In genomic region chr6:157713451-157714152, GRCh38 we compare ENCODE assay signal across 15 cellular contexts.
DNase-seq lines count a peak whose midpoint lies in the region; ATAC-seq and TF ChIP-seq lines count a peak whose summit lies in the region.
"Had no signal": no experiment of that assay in that cellular context is flagged by ENCODE, and none has a peak within 500 bp of the region (broad histone marks: within the 10 kb centered on the region; RNA-seq: fewer than 3 reads in every experiment).

No MANE protein-coding gene starts in this region.

- TF ChIP-seq CTCF in left ventricle myocardium inferior (IDR thresholded peaks at IDR 0.05; ENCODE audit: borderline replicate concordance) (no peak), neural crest cell (conservative IDR thresholded peaks at IDR 0.05) (no peak), vagina (IDR thresholded peaks at IDR 0.05) (no peak)

- H3K36me3 Mint-ChIP-seq in neural crest cell (ENCODE audit: low read depth) = no peaks in the 10 kb centered on the region
- H3K36me3 Mint-ChIP-seq: CD8-positive, alpha-beta memory T cell had no signal

- TF ChIP-seq POLR2A in vagina (IDR thresholded peaks at IDR 0.05) = no peak

- peaks cover 15% of the 10 kb centered on the region for H3K27me3 Mint-ChIP-seq in neural crest cell (ENCODE audit: low read depth)

- H3K27me3 ChIP-seq in left ventricle myocardium inferior (ENCODE audit: low read depth) (no peaks in the 10 kb centered on the region), vagina (no peaks in the 10 kb centered on the region)
- H3K27me3 ChIP-seq: BLaER1 treated with 17β-estradiol and CSF1 and Interleukin-3, amounts not matched to agents 10 nM and 100 nM had no signal

- intact Hi-C loops in Right ventricle myocardium inferior (cut with DNase I) (no loop called here), left ventricle myocardium inferior (cut with micrococcal nuclease) (no loop called here), cardiac septum (cut with DNase I) (no loop called here), vagina (cut with DNase I) (no loop called here)

- peaks cover 9% of the 10 kb centered on the region for H3K4me1 Mint-ChIP-seq in neural crest cell
- H3K4me1 Mint-ChIP-seq: CD8-positive, alpha-beta memory T cell had no signal

- no peaks in the 10 kb centered on the region for H3K36me3 ChIP-seq in left ventricle myocardium inferior
- no peaks in the 10 kb centered on the region for H3K36me3 ChIP-seq in vagina
- H3K36me3 ChIP-seq: BLaER1 treated with 17β-estradiol and CSF1 and Interleukin-3, amounts not matched to agents 10 nM and 100 nM had no signal

- H3K4me3 Mint-ChIP-seq in neural crest cell = no peak overlapping the region
- H3K4me3 Mint-ChIP-seq: CD8-positive, alpha-beta memory T cell had no signal

- DNase-seq in Right ventricle myocardium inferior (ENCODE audit: missing footprints) (no peak), left ventricle myocardium inferior (no peak), cardiac septum (ENCODE audit: low spot score) (peak; percentile 64), neural crest cell (ENCODE audit: low read depth, low spot score) (no peak), vagina (ENCODE audit: extremely low spot score in 2 of 2) (no peak), NK-92 (lab: John Stamatoyannopoulos, UW; ENCODE audit: unreplicated experiment) (no peak)
- DNase-seq: CD8-positive, alpha-beta memory T cell; DND-41; GOT3; NCI-H187 treated with DMSO at 0.1 percent for 48 hours; NCI-H446 treated with DMSO at 0.1 percent for 48 hours; PC-3 had no signal

- H3K9me3 ChIP-seq in left ventricle myocardium inferior (replicated peaks) (no peaks in the 10 kb centered on the region), vagina (no peaks in the 10 kb centered on the region)
- H3K9me3 ChIP-seq: BLaER1 treated with 17β-estradiol and CSF1 and Interleukin-3, amounts not matched to agents 10 nM and 100 nM had no signal

- ATAC-seq in Right ventricle myocardium inferior (peak; percentile 57), HG03439 (IDR thresholded peaks at IDR 0.05; ENCODE audit: unreplicated experiment) (no peak), GM21390 (IDR thresholded peaks at IDR 0.05; ENCODE audit: unreplicated experiment) (no peak)
- ATAC-seq: PC-3 had no signal

- no peaks in the 10 kb centered on the region for H3K9me3 Mint-ChIP-seq in neural crest cell
- H3K9me3 Mint-ChIP-seq: CD8-positive, alpha-beta memory T cell had no signal

- H3K4me3 ChIP-seq in left ventricle myocardium inferior (no peak overlapping the region), vagina (no peak overlapping the region)
- H3K4me3 ChIP-seq: BLaER1 treated with 17β-estradiol and CSF1 and Interleukin-3, amounts not matched to agents 10 nM and 100 nM had no signal

- peak overlapping the region; percentile 78 for H3K27ac Mint-ChIP-seq in neural crest cell (ENCODE audit: unreplicated experiment)

- H3K4me1 ChIP-seq in left ventricle myocardium inferior (peaks cover 26% of the 10 kb centered on the region), vagina (peaks cover 30% of the 10 kb centered on the region)
- H3K4me1 ChIP-seq: BLaER1 treated with 17β-estradiol and CSF1 and Interleukin-3, amounts not matched to agents 10 nM and 100 nM had no signal

- H3K27ac ChIP-seq in left ventricle myocardium inferior (replicated peaks) (no peak overlapping the region), vagina (peak overlapping the region; percentile 73)
- H3K27ac ChIP-seq: BLaER1 treated with 17β-estradiol and CSF1 and Interleukin-3, amounts not matched to agents 10 nM and 100 nM had no signal
